1 cellular context compared by ENCODE assay signal in genomic region chr1:116546354-116546977, GRCh38.
A peak's percentile ranks its signal among the peaks of the same experiment; 100 is the strongest.
TF ChIP-seq lines count a peak whose summit lies in the region.

No MANE protein-coding gene starts in this region.

TF ChIP-seq in GM12878, 131 proteins besides CTCF, POLR2A, EP300 and RAD21:
- TF ChIP-seq BCLAF1 (IDR thresholded peaks at IDR 0.05) (no peak), POLR2AphosphoS2 (IDR thresholded peaks at IDR 0.05; ENCODE audit: low read depth, low read length) (peak; percentile 29; the same call in 1 of the 2 replicates)
- TF ChIP-seq, protein P1, sequence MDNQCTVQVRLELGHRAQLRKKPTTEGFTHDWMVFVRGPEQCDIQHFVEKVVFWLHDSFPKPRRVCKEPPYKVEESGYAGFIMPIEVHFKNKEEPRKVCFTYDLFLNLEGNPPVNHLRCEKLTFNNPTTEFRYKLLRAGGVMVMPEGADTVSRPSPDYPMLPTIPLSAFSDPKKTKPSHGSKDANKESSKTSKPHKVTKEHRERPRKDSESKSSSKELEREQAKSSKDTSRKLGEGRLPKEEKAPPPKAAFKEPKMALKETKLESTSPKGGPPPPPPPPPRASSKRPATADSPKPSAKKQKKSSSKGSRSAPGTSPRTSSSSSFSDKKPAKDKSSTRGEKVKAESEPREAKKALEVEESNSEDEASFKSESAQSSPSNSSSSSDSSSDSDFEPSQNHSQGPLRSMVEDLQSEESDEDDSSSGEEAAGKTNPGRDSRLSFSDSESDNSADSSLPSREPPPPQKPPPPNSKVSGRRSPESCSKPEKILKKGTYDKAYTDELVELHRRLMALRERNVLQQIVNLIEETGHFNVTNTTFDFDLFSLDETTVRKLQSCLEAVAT (IDR thresholded peaks at IDR 0.05) = peak; percentile 32; the same call in 1 of the 2 replicates
